In the genomic region with DNA sequence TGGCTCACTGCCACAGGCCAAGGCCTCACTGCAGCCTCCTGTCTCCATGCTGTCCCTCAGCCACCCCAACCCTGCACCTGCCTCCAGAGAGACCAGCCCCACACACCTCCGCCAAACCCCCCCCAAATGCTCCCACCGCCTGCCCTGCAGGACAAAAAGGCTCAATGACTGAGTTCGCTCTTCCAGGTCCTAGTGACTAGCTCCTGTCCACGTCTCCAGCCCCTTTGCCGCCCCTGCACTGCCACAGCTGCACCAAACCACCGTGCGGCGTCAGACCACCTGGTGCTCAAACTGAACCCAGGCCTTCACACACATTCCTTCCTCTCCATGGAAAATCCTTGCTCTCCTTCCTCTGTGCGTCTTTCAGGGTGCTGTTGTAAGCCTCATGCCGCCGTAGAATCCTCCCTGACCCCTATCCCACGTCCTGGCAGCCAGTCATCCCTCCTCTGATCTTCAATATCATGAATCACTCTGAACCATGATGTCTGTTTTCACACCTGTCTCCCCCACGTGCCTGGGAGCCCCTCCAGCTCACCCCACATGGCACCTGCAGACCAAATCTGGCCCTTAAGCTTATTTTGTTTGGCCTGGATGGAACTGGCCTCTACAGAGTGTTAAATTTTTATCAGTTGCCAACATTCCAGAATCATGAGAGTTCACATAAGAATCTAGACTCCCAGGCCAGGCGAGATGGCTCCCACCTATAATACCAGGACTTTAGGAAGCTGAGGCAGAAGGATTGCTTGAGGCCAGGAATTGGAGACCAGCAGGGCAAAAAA, we compare ENCODE assay signal across 20 cellular contexts. TPM values are rescaled to one million over a fixed set of nuclear protein-coding genes. Genes with fewer than 3 reads are reported as not detected.
DNase-seq lines count a peak whose midpoint lies in the region; TF ChIP-seq lines count a peak whose summit lies in the region.
"Had no signal": no experiment of that assay in that cellular context is flagged by ENCODE, and none has a peak within 500 bp of the region (broad histone marks: within the 10 kb centered on the region; RNA-seq: fewer than 3 reads in every experiment).

No MANE protein-coding gene starts in this region.

- no peak overlapping the region for H4K8ac ChIP-seq in trophoblast cell (ENCODE audit: low read depth, low read length)

- H3K27ac ChIP-seq in SJCRH30 (no peak overlapping the region; the same call in 1 of the 2 replicates), trophoblast cell (ENCODE audit: low read depth, low read length) (no peak overlapping the region)
- H3K27ac ChIP-seq: cardiac muscle cell, hepatocyte, left lung, transverse colon, VCaP had no signal

- no peak overlapping the region for H2BK12ac ChIP-seq in trophoblast cell (ENCODE audit: low read length)

- no peaks in the 10 kb centered on the region for H3K79me2 ChIP-seq in trophoblast cell (ENCODE audit: control insufficient read depth, insufficient read depth, low read length, poor library complexity)
- H3K79me2 ChIP-seq: hepatocyte had no signal

- H2BK120ac ChIP-seq in trophoblast cell (ENCODE audit: insufficient read depth, low read length, poor library complexity), result no peak overlapping the region

- no peak overlapping the region for H3K27ac Mint-ChIP-seq in T-helper 2 cell treated with Interferon-gamma antibody and Interleukin-4, amounts not matched to agents 5 μg/mL and 100 μg/mL, for 36 hours

- TF ChIP-seq CTCF in fibroblast of the aortic adventitia (IDR thresholded peaks at IDR 0.05; ENCODE audit: insufficient read depth, low read length), result no peak

- H3K9ac ChIP-seq in trophoblast cell (ENCODE audit: low read length), result no peak overlapping the region

- H2AFZ ChIP-seq in trophoblast cell (ENCODE audit: insufficient read depth, low read length, poor library complexity), result no peak overlapping the region
- H2AFZ ChIP-seq: hepatocyte had no signal

- H3K4me1 Mint-ChIP-seq in T-helper 2 cell treated with Interferon-gamma antibody and Interleukin-4, amounts not matched to agents 5 μg/mL and 100 μg/mL, for 36 hours (ENCODE audit: low read depth), result no peaks in the 10 kb centered on the region
- H3K4me1 Mint-ChIP-seq: CD8-positive, alpha-beta memory T cell had no signal

- no peak overlapping the region for H3K14ac ChIP-seq in trophoblast cell (ENCODE audit: low read length)

- H3K9me3 Mint-ChIP-seq in T-helper 2 cell treated with Interferon-gamma antibody and Interleukin-4, amounts not matched to agents 5 μg/mL and 100 μg/mL, for 36 hours, result no peaks in the 10 kb centered on the region
- H3K9me3 Mint-ChIP-seq: CD8-positive, alpha-beta memory T cell had no signal

- WGBS in trophoblast cell (ENCODE audit: extremely low coverage, insufficient coverage, insufficient read length), result no CpG with 5 or more reads among the region's 14 CpGs

- H3K27me3 ChIP-seq in SJCRH30, result 0 out of 2 replicates have a peak, but pooled peaks cover 3% of the 10 kb centered on the region
- H3K27me3 ChIP-seq in trophoblast cell (ENCODE audit: insufficient read depth, low read length), result peaks cover 18% of the 10 kb centered on the region

- no peak overlapping the region for H2BK5ac ChIP-seq in trophoblast cell (ENCODE audit: low read depth, low read length, poor library complexity)

- H3K23ac ChIP-seq in trophoblast cell (ENCODE audit: low read length), result no peak overlapping the region

- H3K18ac ChIP-seq in trophoblast cell (ENCODE audit: low read length), result no peak overlapping the region

- H4K91ac ChIP-seq in trophoblast cell (ENCODE audit: low read depth, low read length), result no peak overlapping the region

- no peaks in the 10 kb centered on the region for H3K79me1 ChIP-seq in trophoblast cell (ENCODE audit: low read length)

- H3K4ac ChIP-seq in trophoblast cell (ENCODE audit: low read depth, low read length), result no peak overlapping the region

- no peaks in the 10 kb centered on the region for H3K36me3 Mint-ChIP-seq in T-helper 2 cell treated with Interferon-gamma antibody and Interleukin-4, amounts not matched to agents 5 μg/mL and 100 μg/mL, for 36 hours (ENCODE audit: low read depth)
- H3K36me3 Mint-ChIP-seq: naive thymus-derived CD4-positive, alpha-beta T cell had no signal

- no peak overlapping the region for H3K4me3 ChIP-seq in SJCRH30
- no peak overlapping the region for H3K4me3 ChIP-seq in fibroblast of the aortic adventitia (ENCODE audit: low read depth, low read length)
- H3K4me3 ChIP-seq in trophoblast cell (ENCODE audit: low read depth, low read length), result no peak overlapping the region
- H3K4me3 ChIP-seq: cardiac muscle cell, hepatocyte, left lung, transverse colon had no signal

- no peaks in the 10 kb centered on the region for H3K9me3 ChIP-seq in SJCRH30 (replicated peaks)
- H3K9me3 ChIP-seq in trophoblast cell (ENCODE audit: insufficient read depth, low read depth, low read length), result peaks cover 5% of the 10 kb centered on the region
- H3K9me3 ChIP-seq: left lung, transverse colon had no signal

- no peak overlapping the region for H3K4me3 Mint-ChIP-seq in T-helper 2 cell treated with Interferon-gamma antibody and Interleukin-4, amounts not matched to agents 5 μg/mL and 100 μg/mL, for 36 hours
- H3K4me3 Mint-ChIP-seq: CD8-positive, alpha-beta memory T cell had no signal

- peaks cover 24% of the 10 kb centered on the region for H3K27me3 Mint-ChIP-seq in T-helper 2 cell treated with Interferon-gamma antibody and Interleukin-4, amounts not matched to agents 5 μg/mL and 100 μg/mL, for 36 hours (ENCODE audit: low read depth)

- H3K4me2 ChIP-seq in trophoblast cell (ENCODE audit: low read length), result no peak overlapping the region
- H3K4me2 ChIP-seq: hepatocyte had no signal

- H3K4me1 ChIP-seq in SJCRH30 (peaks cover 16% of the 10 kb centered on the region), trophoblast cell (ENCODE audit: control insufficient read depth in 1 of 2, insufficient read depth in 2 of 2, low read length in 2 of 2) (peaks cover 0 to 2% of the 10 kb centered on the region in 2 experiments)

- H2AK5ac ChIP-seq in trophoblast cell (ENCODE audit: low read length), result no peak overlapping the region

- no peaks in the 10 kb centered on the region for H3K36me3 ChIP-seq in SJCRH30
- H3K36me3 ChIP-seq in trophoblast cell (ENCODE audit: control insufficient read depth in 1 of 2, insufficient read depth in 2 of 2, low read length in 2 of 2), result no peaks in the 10 kb centered on the region
- H3K36me3 ChIP-seq: cardiac muscle cell, left lung, transverse colon had no signal

- no peak overlapping the region for H4K12ac ChIP-seq in trophoblast cell (ENCODE audit: low read depth, low read length)

- DNase-seq in GM03348 (ENCODE audit: low spot score), result peak; percentile 74
- DNase-seq in SJCRH30, result peak; percentile 38 to 39
- peak; percentile 73 for DNase-seq in fibroblast of the aortic adventitia (ENCODE audit: low read depth)
- peak; percentile 61 to 76 for DNase-seq in trophoblast cell
- DNase-seq in mucosa of gallbladder (ENCODE audit: low spot score), result no peak
- DNase-seq in T-helper 2 cell treated with Interferon-gamma antibody and Interleukin-4, amounts not matched to agents 5 μg/mL and 100 μg/mL, for 36 hours (ENCODE audit: low spot score), result no peak
- DNase-seq in stimulated activated CD4-positive, alpha-beta T cell treated with anti-CD3 and anti-CD28 coated beads, Interleukin-2, amount 100 ng/mL, for 24 hours, result no peak
- no peak for DNase-seq in NOMO-1 treated with DMSO at 0.1 percent for 48 hours (lab: John Stamatoyannopoulos, UW; ENCODE audit: unreplicated experiment)
- DNase-seq: activated CD8-positive, alpha-beta memory T cell treated with anti-CD3 and anti-CD28 coated beads for 24 hours; activated gamma-delta T cell; CD8-positive, alpha-beta memory T cell; GDM1; left lung; naive thymus-derived CD4-positive, alpha-beta T cell; stimulated activated CD4-positive, alpha-beta T cell treated with anti-CD3 and anti-CD28 coated beads, Interleukin-4, amount 100 ng/mL, for 24 hours; SW 1271; transverse colon had no signal

RNA-seq across cellular contexts. Expression of a gene that starts 4.3 kb away (rescaled TPM):
- total RNA-seq in SJCRH30 (2014; rRNA removed; shearing (Covaris generic)), result not detected in 2 replicates
- total RNA-seq in fibroblast of the aortic adventitia (ENCODE audit: low replicate concordance) (not detected in 2 replicates), mucosa of gallbladder (not detected)
- 0.01 and 0.03 TPM in 2 replicates for polyA plus RNA-seq in trophoblast cell (2013)
- total RNA-seq: cardiac muscle cell, hepatocyte, transverse colon had no signal
- polyA plus RNA-seq: cardiac muscle cell; CD8-positive, alpha-beta memory T cell; hepatocyte; naive thymus-derived CD4-positive, alpha-beta T cell had no signal

Comparison
In these comparisons a context has a peak if more than half of its experiments do, and no peak if none do; other contexts are left out.
1. DNase-seq: peak in GM03348 (single experiment), SJCRH30 (2 of 2), fibroblast of the aortic adventitia (single experiment) and trophoblast cell (2 of 2); none in mucosa of gallbladder (single experiment), T-helper 2 cell treated with Interferon-gamma antibody and Interleukin-4, amounts not matched to agents 5 μg/mL and 100 μg/mL, for 36 hours (single experiment), stimulated activated CD4-positive, alpha-beta T cell treated with anti-CD3 and anti-CD28 coated beads, Interleukin-2, amount 100 ng/mL, for 24 hours (0 of 2) and NOMO-1 treated with DMSO at 0.1 percent for 48 hours (single experiment).